8 cellular contexts compared by ENCODE assay signal in the genomic region with DNA sequence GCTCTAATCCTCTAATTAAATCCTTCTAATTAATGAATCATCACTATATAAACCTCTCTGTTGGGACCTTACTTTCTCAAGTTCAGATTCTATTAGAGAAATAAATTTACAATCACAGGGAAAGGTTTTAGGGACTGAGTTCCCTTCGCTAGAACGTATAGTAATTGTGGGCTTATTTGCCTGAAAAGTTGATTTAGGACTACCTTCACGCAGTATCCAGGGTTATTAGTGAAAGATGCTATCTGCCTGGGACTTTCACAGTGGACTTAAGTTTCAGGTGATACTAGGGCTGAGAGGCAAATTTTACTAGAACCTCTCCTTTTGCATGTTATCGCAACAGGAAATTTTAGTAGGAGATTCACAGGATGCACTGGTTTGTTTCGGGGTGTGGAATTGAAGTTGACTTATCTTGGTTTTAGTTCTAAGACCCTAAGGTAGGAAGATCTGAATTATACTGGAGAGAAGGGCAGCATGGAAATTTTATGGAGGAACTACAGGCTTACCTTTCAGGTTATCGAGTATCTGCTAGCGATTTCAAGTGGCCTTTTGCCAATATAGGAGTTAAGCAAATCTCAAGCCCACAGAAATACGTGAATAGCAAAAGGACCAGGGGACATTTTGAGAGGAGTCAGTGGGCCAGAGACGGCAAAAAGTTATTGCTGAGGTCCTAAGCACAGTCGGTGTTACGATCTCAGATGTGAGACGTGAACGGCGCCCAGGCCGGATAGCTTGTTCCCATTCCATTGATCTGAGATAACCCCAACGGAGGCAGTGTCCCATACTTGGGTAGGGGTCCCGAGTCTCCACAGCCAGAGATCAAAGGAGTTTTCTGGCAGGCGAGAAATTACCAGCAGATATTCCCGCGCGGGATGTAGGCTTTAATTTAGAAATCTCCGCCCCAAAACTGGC. TPM values are rescaled to one million over a fixed set of nuclear protein-coding genes. Genes with fewer than 3 reads are reported as not detected.
DNase-seq lines count a peak whose midpoint lies in the region; ATAC-seq and TF ChIP-seq lines count a peak whose summit lies in the region.

No MANE protein-coding gene starts in this region.

- H4K20me1 ChIP-seq in KMS-11 (ENCODE audit: insufficient read depth) (no peaks in the 10 kb centered on the region), smooth muscle cell (ENCODE audit: low read depth) (peaks cover 37% of the 10 kb centered on the region)

- H3K9me3 ChIP-seq in adipocyte (ENCODE audit: control insufficient read depth, low read length): no peaks in the 10 kb centered on the region
- no peaks in the 10 kb centered on the region for H3K9me3 ChIP-seq in iPS-18a (ENCODE audit: control insufficient read depth, low read depth, low read length)
- H3K9me3 ChIP-seq in smooth muscle cell (replicated peaks; ENCODE audit: low read depth): no peaks in the 10 kb centered on the region

- no peak overlapping the region for H3K4me3 ChIP-seq in KMS-11 (IDR thresholded peaks at IDR 0.05; ENCODE audit: insufficient read depth, low read depth, low read length)
- H3K4me3 ChIP-seq in adipocyte (ENCODE audit: low read length): peak overlapping the region; percentile 99
- H3K4me3 ChIP-seq in iPS-18a (ENCODE audit: low read length): peak overlapping the region; percentile 81
- H3K4me3 ChIP-seq in smooth muscle cell: peak overlapping the region; percentile 77

- H2AFZ ChIP-seq in KMS-11 (ENCODE audit: low read depth) (peak overlapping the region; percentile 95), smooth muscle cell (ENCODE audit: low read depth) (no peak overlapping the region)

- ATAC-seq in HG02623 (IDR thresholded peaks at IDR 0.05; ENCODE audit: unreplicated experiment): no peak

- peaks cover 30% of the 10 kb centered on the region for H3K4me1 ChIP-seq in KMS-11 (ENCODE audit: low read depth, poor library complexity, severe bottlenecking)
- peaks cover 32% of the 10 kb centered on the region for H3K4me1 ChIP-seq in adipocyte (ENCODE audit: control insufficient read depth, insufficient read depth, low read length)
- peaks cover 17% of the 10 kb centered on the region for H3K4me1 ChIP-seq in iPS-18a (ENCODE audit: control insufficient read depth, low read depth, low read length)
- peaks cover 22% of the 10 kb centered on the region for H3K4me1 ChIP-seq in smooth muscle cell (ENCODE audit: low read depth)

- H3K9ac ChIP-seq in KMS-11: peak overlapping the region; percentile 65; the same call in 1 of the 2 replicates
- peak overlapping the region; percentile 99 for H3K9ac ChIP-seq in adipocyte (ENCODE audit: low read length)
- H3K9ac ChIP-seq in iPS-18a (ENCODE audit: low read length): peak overlapping the region; percentile 78
- peak overlapping the region; percentile 94 for H3K9ac ChIP-seq in smooth muscle cell (ENCODE audit: low read depth)

- H3K36me3 ChIP-seq in KMS-11 (ENCODE audit: insufficient read depth) (no peaks in the 10 kb centered on the region), adipocyte (ENCODE audit: control insufficient read depth, insufficient read depth, low read length, severe bottlenecking) (no peaks in the 10 kb centered on the region), iPS-18a (ENCODE audit: control insufficient read depth, low read depth, low read length) (no peaks in the 10 kb centered on the region), smooth muscle cell (ENCODE audit: low read depth) (no peaks in the 10 kb centered on the region)

- TF ChIP-seq CTCF in KMS-11 (conservative IDR thresholded peaks at IDR 0.05; ENCODE audit: low read depth, low read length) (no peak), smooth muscle cell (IDR thresholded peaks at IDR 0.05; ENCODE audit: borderline replicate concordance, insufficient read depth, poor library complexity, severe bottlenecking) (no peak)

- H3K27me3 ChIP-seq in KMS-11 (ENCODE audit: insufficient read depth, low read depth) (no peaks in the 10 kb centered on the region; the same call in 1 of the 2 replicates), adipocyte (replicated peaks; ENCODE audit: control insufficient read depth, insufficient read depth, low read length) (no peaks in the 10 kb centered on the region), iPS-18a (ENCODE audit: control insufficient read depth, insufficient read depth, low read length) (no peaks in the 10 kb centered on the region), smooth muscle cell (ENCODE audit: low read depth) (no peaks in the 10 kb centered on the region)

- H3F3A ChIP-seq in smooth muscle cell (ENCODE audit: low read depth): peaks cover 3% of the 10 kb centered on the region

- DNase-seq in stimulated activated CD4-positive, alpha-beta T cell treated with anti-CD3 and anti-CD28 coated beads, Interleukin-12 subunit alpha, Interleukin-12 subunit beta, amount 100 ng/mL, for 4 hours: peak; percentile 15
- no peak for DNase-seq in stimulated activated CD4-positive, alpha-beta T cell treated with anti-CD3 and anti-CD28 coated beads, Interleukin-2, amount 100 ng/mL, for 48 hours
- peak; percentile 63 for DNase-seq in adipocyte (ENCODE audit: low read depth)
- no peak for DNase-seq in smooth muscle cell (lab: John Stamatoyannopoulos, UW; ENCODE audit: unreplicated experiment)
- no peak for DNase-seq in SHP77 treated with DMSO at 0.1 percent for 48 hours (lab: John Stamatoyannopoulos, UW)

- H3K4me2 ChIP-seq in KMS-11 (peak overlapping the region; percentile 72), smooth muscle cell (peak overlapping the region; percentile 87)

- H3K79me2 ChIP-seq in KMS-11 (ENCODE audit: insufficient read depth, low read depth): peaks cover 41% of the 10 kb centered on the region
- H3K79me2 ChIP-seq in smooth muscle cell (ENCODE audit: low read depth): peaks cover 54% of the 10 kb centered on the region

- peak overlapping the region; percentile 57 for H3K27ac ChIP-seq in KMS-11
- peak overlapping the region; percentile 9 for H3K27ac ChIP-seq in iPS-18a (ENCODE audit: low read length)
- peak overlapping the region; percentile 91 for H3K27ac ChIP-seq in smooth muscle cell (ENCODE audit: low read depth)

- 13% methylated on average over 22 of the region's 22 CpGs for WGBS in smooth muscle cell (ENCODE audit: low lambda C conversion rate)

RNA-seq across cellular contexts. Expression of gene GNAI3, which starts 0.7 kb away (rescaled TPM):
- 15.4 and 19.0 TPM in 2 replicates for total RNA-seq in smooth muscle cell
- 11.4 and 13.0 TPM in 2 replicates for polyA plus RNA-seq in smooth muscle cell

RNA-seq across cellular contexts. Expression of gene GPR61, which starts 8.0 kb away (rescaled TPM):
- total RNA-seq in smooth muscle cell: not detected in 2 replicates
- polyA plus RNA-seq in smooth muscle cell: 0.37 TPM in 1 of 2 replicates, not detected in the other

RNA-seq across cellular contexts. Expression of gene AMIGO1, which starts 38.1 kb away (rescaled TPM):
- total RNA-seq in smooth muscle cell: 0.31 and 0.99 TPM in 2 replicates
- 0.93 and 1.4 TPM in 2 replicates for polyA plus RNA-seq in smooth muscle cell

RNA-seq across cellular contexts. Expression of gene CYB561D1, which starts 53.8 kb away (rescaled TPM):
- 4.5 and 8.6 TPM in 2 replicates for total RNA-seq in smooth muscle cell
- 5.3 and 7.4 TPM in 2 replicates for polyA plus RNA-seq in smooth muscle cell

Comparison
In these comparisons a context has a peak if more than half of its experiments do, and no peak if none do; other contexts are left out.
1. DNase-seq: peak in stimulated activated CD4-positive, alpha-beta T cell treated with anti-CD3 and anti-CD28 coated beads, Interleukin-12 subunit alpha, Interleukin-12 subunit beta, amount 100 ng/mL, for 4 hours (single experiment) and adipocyte (single experiment); none in stimulated activated CD4-positive, alpha-beta T cell treated with anti-CD3 and anti-CD28 coated beads, Interleukin-2, amount 100 ng/mL, for 48 hours (0 of 2), smooth muscle cell (single experiment) and SHP77 treated with DMSO at 0.1 percent for 48 hours (single experiment).
2. H3K27ac ChIP-seq: peak in every context shown above with its lines; median percentile 91 in smooth muscle cell; 57 in KMS-11; 9 in iPS-18a.
3. Peak in every context shown above with its lines, with median percentiles within 50 percentile points of each other: H3K9ac ChIP-seq.